In genomic region chr1:146369940-146370339, GRCh38 we compare ENCODE assay signal across 8 cellular contexts.
DNase-seq lines count a peak whose midpoint lies in the region; ATAC-seq, FAIRE-seq and TF ChIP-seq lines count a peak whose summit lies in the region.
"Not testable (repeated sequence)": the region's sequence is repeated elsewhere in the genome, so short reads cannot be mapped to it uniquely, and the experiment has no call there.

No MANE protein-coding gene starts in this region.

- not testable (repeated sequence) for TF ChIP-seq EP300 in H1 (IDR thresholded peaks at IDR 0.05; ENCODE audit: borderline replicate concordance in 1 of 2, low read depth in 2 of 2, low read length in 2 of 2)

- H3K4me1 ChIP-seq in H1 (replicated peaks in 1 of 4; ENCODE audit: control insufficient read depth in 3 of 4, insufficient read depth in 4 of 4, low read length in 3 of 4): not testable (repeated sequence)

- not testable (repeated sequence) for H3K9me3 ChIP-seq in H1 (ENCODE audit: insufficient read depth in 2 of 2, low read depth in 1 of 2, low read length in 1 of 2)

- H3K23me2 ChIP-seq in H1 (ENCODE audit: low read depth, low read length): not testable (repeated sequence)

- H2BK5ac ChIP-seq in H1 (ENCODE audit: low read depth, low read length): not testable (repeated sequence)

- POLR2A ChIA-PET in H1 (lab: Charles Lee; ENCODE audit: partially characterized antibody): not testable (repeated sequence)

- peak; percentile 55 for ATAC-seq in stimulated activated naive CD8-positive, alpha-beta T cell treated with anti-CD3 and anti-CD28 coated beads, Interleukin-15, Interleukin-2, amounts not matched to agents 100 U/mL and 50 U/mL, for 24 hours

- H3K36me3 Mint-ChIP-seq in T-helper 1 cell treated with Interleukin-12 subunit alpha and Interleukin-12 subunit beta and Interleukin-4 antibody, amounts not matched to agents 30 μg/mL and 1 μg/mL, for 36 hours (ENCODE audit: low read depth): not testable (repeated sequence)

- TF ChIP-seq POLR2A in H1 (IDR thresholded peaks at IDR 0.05; ENCODE audit: control extremely low read depth in 1 of 2, low read depth in 2 of 2, low read length in 2 of 2): not testable (repeated sequence)

- H2AFZ ChIP-seq in H1 (ENCODE audit: low read length): not testable (repeated sequence)

- H3K36me3 ChIP-seq in H1 (ENCODE audit: control insufficient read depth in 2 of 4, insufficient read depth in 4 of 4, low read length in 3 of 4): not testable (repeated sequence)

- peak overlapping the region; percentile 81 for H3K27ac Mint-ChIP-seq in T-helper 1 cell treated with Interleukin-12 subunit alpha and Interleukin-12 subunit beta and Interleukin-4 antibody, amounts not matched to agents 30 μg/mL and 1 μg/mL, for 36 hours

- H4K20me1 ChIP-seq in H1 (replicated peaks in 1 of 2; ENCODE audit: control insufficient read depth in 1 of 2, insufficient read depth in 2 of 2, low read length in 2 of 2): not testable (repeated sequence)

- H3K4me3 Mint-ChIP-seq in T-helper 1 cell treated with Interleukin-12 subunit alpha and Interleukin-12 subunit beta and Interleukin-4 antibody, amounts not matched to agents 30 μg/mL and 1 μg/mL, for 36 hours: peak overlapping the region; percentile 84

- H3K27me3 Mint-ChIP-seq in T-helper 1 cell treated with Interleukin-12 subunit alpha and Interleukin-12 subunit beta and Interleukin-4 antibody, amounts not matched to agents 30 μg/mL and 1 μg/mL, for 36 hours (ENCODE audit: low read depth): not testable (repeated sequence)

- TF ChIP-seq CTCF in H1 (IDR thresholded peaks at IDR 0.05; ENCODE audit: control extremely low read depth in 1 of 3, insufficient read depth in 1 of 3, low read depth in 1 of 3, low read length in 3 of 3): not testable (repeated sequence)

- H4K8ac ChIP-seq in H1 (ENCODE audit: extremely low read depth, insufficient read depth, low read length): not testable (repeated sequence)

- DNase-seq in DMS 273 (lab: John Stamatoyannopoulos, UW; ENCODE audit: unreplicated experiment) (peak; percentile 91), NCI-H1417 treated with DMSO at 0.1 percent for 48 hours (lab: John Stamatoyannopoulos, UW) (peak; percentile 14), H1 (ENCODE audit: low read depth in 1 of 2, low spot score in 2 of 2) (peak; percentile 62 to 84), kidney glomerular epithelial cell (lab: John Stamatoyannopoulos, UW) (peak; percentile 39), putamen (ENCODE audit: low spot score) (peak; percentile 10)
- peak; percentile 77 for DNase-seq in activated effector memory CD4-positive, alpha-beta T cell treated with anti-CD3 and anti-CD28 coated beads, Interleukin-2, amount 50 U/mL, for 16 hours
- peak; percentile 66 for DNase-seq in stimulated activated naive CD8-positive, alpha-beta T cell treated with anti-CD3 and anti-CD28 coated beads, Interleukin-15, Interleukin-2, amounts not matched to agents 100 U/mL and 50 U/mL, for 24 hours

- not testable (repeated sequence) for H4K5ac ChIP-seq in H1 (ENCODE audit: insufficient read length, low read depth, low read length)

- H3K14ac ChIP-seq in H1 (ENCODE audit: insufficient read length): not testable (repeated sequence)

- H2BK20ac ChIP-seq in H1 (ENCODE audit: low read length): not testable (repeated sequence)

- not testable (repeated sequence) for H2BK120ac ChIP-seq in H1 (replicated peaks; ENCODE audit: low read depth, low read length)

- CTCF ChIA-PET in H1 (lab: Charles Lee; ENCODE audit: partially characterized antibody): not testable (repeated sequence)

- not testable (repeated sequence) for H2BK15ac ChIP-seq in H1 (ENCODE audit: low read length)

- H3K23ac ChIP-seq in H1 (ENCODE audit: insufficient read length): not testable (repeated sequence)

- H3K79me2 ChIP-seq in H1 (ENCODE audit: control insufficient read depth in 1 of 2, insufficient read depth in 2 of 2, low read length in 2 of 2): not testable (repeated sequence)

- not testable (repeated sequence) for H3K27me3 ChIP-seq in H1 (replicated peaks in 1 of 4; ENCODE audit: control insufficient read depth in 3 of 4, extremely low read depth in 1 of 4, insufficient read depth in 3 of 4, low read length in 3 of 4)

- H2AK5ac ChIP-seq in H1 (ENCODE audit: low read depth, low read length): not testable (repeated sequence)

- not testable (repeated sequence) for H3K56ac ChIP-seq in H1 (replicated peaks; ENCODE audit: insufficient read length, low read depth, low read length)

- not testable (repeated sequence) for H3K79me1 ChIP-seq in H1 (ENCODE audit: low read depth, low read length)

- H3K27ac ChIP-seq in H1 (ENCODE audit: low read depth, low read length): not testable (repeated sequence)

- not testable (repeated sequence) for H3K9me3 Mint-ChIP-seq in T-helper 1 cell treated with Interleukin-12 subunit alpha and Interleukin-12 subunit beta and Interleukin-4 antibody, amounts not matched to agents 30 μg/mL and 1 μg/mL, for 36 hours

- peak overlapping the region in 2 of 4 experiments; percentile 33 to 52; a peak in 3 of 8 replicates for H3K4me3 ChIP-seq in H1 (ENCODE audit: extremely low read depth in 1 of 4, insufficient read depth in 2 of 4, low read depth in 3 of 4, low read length in 4 of 4)

- H3K9ac ChIP-seq in H1 (replicated peaks in 1 of 4; ENCODE audit: extremely low read depth in 1 of 4, low read depth in 3 of 4, low read length in 3 of 4): not testable (repeated sequence)

- H3K18ac ChIP-seq in H1 (ENCODE audit: extremely low read depth, low read length): not testable (repeated sequence)

- not testable (repeated sequence) for FAIRE-seq in H1 (lab: Jason Lieb, UNC)

- not testable (repeated sequence) for H4K91ac ChIP-seq in H1 (replicated peaks; ENCODE audit: insufficient read length, low read length)

- H3K4me2 ChIP-seq in H1 (ENCODE audit: insufficient read depth in 1 of 2, low read depth in 2 of 2, low read length in 2 of 2): peak overlapping the region; percentile 44 to 54; a peak in 3 of 4 replicates

- not testable (repeated sequence) for H2BK12ac ChIP-seq in H1 (ENCODE audit: low read depth, low read length)

- WGBS in H1 (ENCODE audit: extremely low coverage in 1 of 2, insufficient coverage in 1 of 2, insufficient read length in 1 of 2, insufficient replicate concordance in 2 of 2, low coverage in 1 of 2, low lambda C conversion rate in 2 of 2, missing lambda C conversion rate in 1 of 2), 2 experiments: 4% methylated on average over 22 of the region's 23 CpGs; no CpG with 5 or more reads in 1 of the 2 experiments

- not testable (repeated sequence) for H3K4ac ChIP-seq in H1 (replicated peaks; ENCODE audit: insufficient read length, low read depth, low read length)

- TF ChIP-seq RAD21 in H1 (IDR thresholded peaks at IDR 0.05 in 1 of 2, conservative IDR thresholded peaks at IDR 0.05 in 1 of 2; ENCODE audit: low read depth in 2 of 2, low read length in 2 of 2): not testable (repeated sequence)

- not testable (repeated sequence) for H3K4me1 Mint-ChIP-seq in T-helper 1 cell treated with Interleukin-12 subunit alpha and Interleukin-12 subunit beta and Interleukin-4 antibody, amounts not matched to agents 30 μg/mL and 1 μg/mL, for 36 hours (ENCODE audit: low read depth)

TF ChIP-seq in H1, 55 proteins besides CTCF, POLR2A, EP300 and RAD21:
- TF ChIP-seq CEBPB (IDR thresholded peaks at IDR 0.05; ENCODE audit: low read depth, low read length) (peak; percentile 69), TBP (IDR thresholded peaks at IDR 0.05; ENCODE audit: low read depth, low read length) (peak; percentile 96)

Comparison
In these comparisons a context has a peak if more than half of its experiments do, and no peak if none do; other contexts are left out.
1. DNase-seq: peak in every context shown above with its lines; median percentile 91 in DMS 273; 77 in activated effector memory CD4-positive, alpha-beta T cell treated with anti-CD3 and anti-CD28 coated beads, Interleukin-2, amount 50 U/mL, for 16 hours; 73 in H1; 66 in stimulated activated naive CD8-positive, alpha-beta T cell treated with anti-CD3 and anti-CD28 coated beads, Interleukin-15, Interleukin-2, amounts not matched to agents 100 U/mL and 50 U/mL, for 24 hours; 39 in kidney glomerular epithelial cell; 14 in NCI-H1417 treated with DMSO at 0.1 percent for 48 hours; 10 in putamen.